In genomic region chr19:15285896-15286591, GRCh38 we compare ENCODE assay signal across 11 cellular contexts. TPM values are rescaled to one million over a fixed set of nuclear protein-coding genes. Genes with fewer than 3 reads are reported as not detected.
DNase-seq lines count a peak whose midpoint lies in the region; ATAC-seq and TF ChIP-seq lines count a peak whose summit lies in the region.
"Had no signal": no experiment of that assay in that cellular context is flagged by ENCODE, and none has a peak within 500 bp of the region (broad histone marks: within the 10 kb centered on the region; RNA-seq: fewer than 3 reads in every experiment).

No MANE protein-coding gene starts in this region.

- H3K36me3 ChIP-seq in BE2C, result no peaks in the 10 kb centered on the region

- H3K27ac Mint-ChIP-seq in immature natural killer cell, result peak overlapping the region in 5 of 6 donors; percentile 45 to 87 (median 62)

- H3K9me3 Mint-ChIP-seq in immature natural killer cell, result no peaks in the 10 kb centered on the region
- H3K9me3 Mint-ChIP-seq: neural crest cell had no signal

- no peak for ATAC-seq in HG03280 (IDR thresholded peaks at IDR 0.05; ENCODE audit: unreplicated experiment)

- H3K36me3 Mint-ChIP-seq in immature natural killer cell, result no peaks in the 10 kb centered on the region

- no peaks in the 10 kb centered on the region for H3K9me3 ChIP-seq in BE2C

- H3K4me3 ChIP-seq in BE2C (ENCODE audit: low read depth, low read length), result no peak overlapping the region

- H3K27me3 ChIP-seq in BE2C, result no peaks in the 10 kb centered on the region

- H3K4me3 Mint-ChIP-seq in immature natural killer cell, result peak overlapping the region; percentile 21 to 67 (median 36)
- H3K4me3 Mint-ChIP-seq: neural crest cell had no signal

- H3K4me1 ChIP-seq in BE2C, result peaks cover 40% of the 10 kb centered on the region

- peaks cover 97 to 100% of the 10 kb centered on the region in 2 donors for H3K4me1 Mint-ChIP-seq in immature natural killer cell

- H3K27me3 Mint-ChIP-seq in immature natural killer cell (ENCODE audit: low read depth in 3 of 3), result peaks cover 2 to 5% (median 2%) of the 10 kb centered on the region in 3 donors

- DNase-seq in CD1c-positive myeloid dendritic cell (ENCODE audit: extremely low spot score) (peak; percentile 67), GM19240 (ENCODE audit: insufficient read length, low spot score) (peak; percentile 51), MV-4-11 (lab: John Stamatoyannopoulos, UW) (peak; percentile 84), immature natural killer cell (no peak), BE2C (no peak), NCI-H2227 treated with DMSO at 0.1 percent for 48 hours (lab: John Stamatoyannopoulos, UW) (no peak), NCI-H1930 (lab: John Stamatoyannopoulos, UW) (no peak)
- DNase-seq: activated CD8-positive, alpha-beta memory T cell treated with anti-CD3 and anti-CD28 coated beads for 24 hours; NCI-H748 treated with DMSO at 0.1 percent for 48 hours had no signal

- no peak for TF ChIP-seq CTCF in BE2C (IDR thresholded peaks at IDR 0.05; ENCODE audit: low read depth, low read length)

RNA-seq across cellular contexts. Expression of gene BRD4, which starts 46.3 kb away (rescaled TPM):
- polyA plus RNA-seq in immature natural killer cell, result 10 to 100 TPM in 1 of 3 donors, 1 to 10 TPM in 2; 4.3 to 16.7 (median 7.0) TPM
- 76.3 TPM for polyA plus RNA-seq in BE2C (2012; ENCODE audit: insufficient read depth, insufficient read length, low read depth)

RNA-seq across cellular contexts. Expression of gene EPHX3, which starts 53.8 kb away (rescaled TPM):
- not detected for polyA plus RNA-seq in immature natural killer cell
- polyA plus RNA-seq in BE2C (2012; ENCODE audit: insufficient read depth, insufficient read length, low read depth), result not detected

Comparison
In these comparisons a context has a peak if more than half of its experiments do, and no peak if none do; other contexts are left out.
1. DNase-seq: peak in CD1c-positive myeloid dendritic cell (single experiment), GM19240 (single experiment) and MV-4-11 (single experiment); none in immature natural killer cell (0 of 3), BE2C (single experiment), NCI-H2227 treated with DMSO at 0.1 percent for 48 hours (single experiment) and NCI-H1930 (0 of 2).